ENCODE assay signal across 18 cellular contexts in genomic region chr12:128784030-128784770, GRCh38. TPM values are rescaled to one million over a fixed set of nuclear protein-coding genes. Genes with fewer than 3 reads are reported as not detected.
DNase-seq lines count a peak whose midpoint lies in the region; ATAC-seq, FAIRE-seq and TF ChIP-seq lines count a peak whose summit lies in the region.
"Had no signal": no experiment of that assay in that cellular context is flagged by ENCODE, and none has a peak within 500 bp of the region (broad histone marks: within the 10 kb centered on the region; RNA-seq: fewer than 3 reads in every experiment).

No MANE protein-coding gene starts in this region.

- DNase-seq in activated T-cell treated with anti-CD3 and anti-CD28 coated beads, Interleukin-2, amount 50 U/mL, for 72 hours: no peak
- DNase-seq in activated T-cell treated with anti-CD3 and anti-CD28 coated beads, Interleukin-2, amount 50 U/mL, for 48 hours: no peak
- DNase-seq in astrocyte (ENCODE audit: low read depth) (peak; percentile 18), kidney glomerular epithelial cell (lab: John Stamatoyannopoulos, UW) (peak; percentile 50), testis (peak; percentile 96), vagina (ENCODE audit: extremely low spot score in 2 of 2) (no peak), osteocyte (ENCODE audit: extremely low spot score, unreplicated experiment) (no peak), psoas muscle (no peak)
- DNase-seq: Calu3, GOT3, NCI-H1092, NCI-H2227 treated with DMSO at 0.1 percent for 48 hours, WERI-Rb-1 had no signal

- no peak for FAIRE-seq in astrocyte (lab: Jason Lieb, UNC)
- FAIRE-seq: colon had no signal

- H3K4me3 Mint-ChIP-seq in activated T-cell treated with anti-CD3 and anti-CD28 coated beads, Interleukin-2, amount 50 U/mL, for 72 hours: peak overlapping the region in 1 of 2 donors; percentile 6
- H3K4me3 Mint-ChIP-seq in astrocyte (ENCODE audit: unreplicated experiment) (no peak overlapping the region), osteocyte (ENCODE audit: unreplicated experiment) (no peak overlapping the region)
- H3K4me3 Mint-ChIP-seq: neural crest cell had no signal

- 52 to 59% methylated on average over 13 of the region's 13 CpGs for WGBS in testis, 2 donors
- WGBS in psoas muscle, 3 donors: 67 to 72% (median 70%) methylated on average over 13 of the region's 13 CpGs

- H3K4me3 ChIP-seq in astrocyte (ENCODE audit: insufficient read depth, low read depth, low read length) (no peak overlapping the region), testis (no peak overlapping the region), vagina (no peak overlapping the region), psoas muscle (no peak overlapping the region)
- H3K4me3 ChIP-seq: esophagus muscularis mucosa, skin epidermis had no signal

- H3K4me1 Mint-ChIP-seq in activated T-cell treated with anti-CD3 and anti-CD28 coated beads, Interleukin-2, amount 50 U/mL, for 72 hours (ENCODE audit: low read depth): peaks cover 21% of the 10 kb centered on the region
- H3K4me1 Mint-ChIP-seq in astrocyte (ENCODE audit: low read depth, unreplicated experiment): no peaks in the 10 kb centered on the region
- peaks cover 2% of the 10 kb centered on the region for H3K4me1 Mint-ChIP-seq in osteocyte (ENCODE audit: unreplicated experiment)
- H3K4me1 Mint-ChIP-seq: neural crest cell had no signal

- no peak for ATAC-seq in activated T-cell treated with anti-CD3 and anti-CD28 coated beads, Interleukin-2, amount 50 U/mL, for 72 hours (replicated peaks in 1 of 2)
- no peak for ATAC-seq in psoas muscle

- TF ChIP-seq POLR2A in testis (IDR thresholded peaks at IDR 0.05) (no peak), vagina (IDR thresholded peaks at IDR 0.05) (no peak)

- H3K9me3 Mint-ChIP-seq in activated T-cell treated with anti-CD3 and anti-CD28 coated beads, Interleukin-2, amount 50 U/mL, for 72 hours: no peaks in the 10 kb centered on the region
- H3K9me3 Mint-ChIP-seq in astrocyte (ENCODE audit: unreplicated experiment) (peaks cover 9% of the 10 kb centered on the region), osteocyte (ENCODE audit: unreplicated experiment) (no peaks in the 10 kb centered on the region)
- H3K9me3 Mint-ChIP-seq: activated naive CD4-positive, alpha-beta T cell treated with anti-CD3 and anti-CD28 coated beads, Interleukin-2, amount 50 U/mL, for 72 hours had no signal

- no peaks in the 10 kb centered on the region for H3K27me3 Mint-ChIP-seq in activated T-cell treated with anti-CD3 and anti-CD28 coated beads, Interleukin-2, amount 50 U/mL, for 72 hours (ENCODE audit: low read depth)
- peaks cover 2% of the 10 kb centered on the region for H3K27me3 Mint-ChIP-seq in astrocyte (ENCODE audit: low read depth, unreplicated experiment)
- no peaks in the 10 kb centered on the region for H3K27me3 Mint-ChIP-seq in osteocyte (ENCODE audit: unreplicated experiment)

- H3K36me3 Mint-ChIP-seq in activated T-cell treated with anti-CD3 and anti-CD28 coated beads, Interleukin-2, amount 50 U/mL, for 72 hours (ENCODE audit: insufficient read depth in 2 of 2): no peaks in the 10 kb centered on the region
- H3K36me3 Mint-ChIP-seq in astrocyte (ENCODE audit: low read depth, unreplicated experiment) (no peaks in the 10 kb centered on the region), osteocyte (ENCODE audit: unreplicated experiment) (no peaks in the 10 kb centered on the region)

- H3K27ac ChIP-seq in astrocyte (ENCODE audit: low read depth, low read length) (no peak overlapping the region), testis (peak overlapping the region in 1 of 2 donors; percentile 11), vagina (no peak overlapping the region), psoas muscle (no peak overlapping the region)
- H3K27ac ChIP-seq: esophagus muscularis mucosa, skin epidermis, WERI-Rb-1 had no signal

- H3K79me2 ChIP-seq in astrocyte (ENCODE audit: insufficient read depth, low read length): no peaks in the 10 kb centered on the region

- intact Hi-C loops in testis (cut with DNase I; ENCODE audit: low total_unique reads): no loop called here
- intact Hi-C loops in vagina (cut with DNase I): no loop called here
- intact Hi-C loops in psoas muscle (cut with DNase I): loop anchor here in 1 of 2 donors (10.0 kb wide), 1 partner anchor 151 kb away; no protein-coding TSS in a partner anchor

- TF ChIP-seq CTCF in astrocyte (IDR thresholded peaks at IDR 0.05; ENCODE audit: insufficient read depth, low read depth, low read length) (no peak), testis (IDR thresholded peaks at IDR 0.05) (no peak), vagina (IDR thresholded peaks at IDR 0.05) (no peak), osteocyte (IDR thresholded peaks at IDR 0.05) (no peak), psoas muscle (IDR thresholded peaks at IDR 0.05) (no peak)

- peak overlapping the region; percentile 51 for H3K27ac Mint-ChIP-seq in activated T-cell treated with anti-CD3 and anti-CD28 coated beads, Interleukin-2, amount 50 U/mL, for 72 hours
- H3K27ac Mint-ChIP-seq in astrocyte (ENCODE audit: unreplicated experiment): no peak overlapping the region
- H3K27ac Mint-ChIP-seq in osteocyte (ENCODE audit: unreplicated experiment): no peak overlapping the region

- no peaks in the 10 kb centered on the region for H3K9me3 ChIP-seq in astrocyte (ENCODE audit: insufficient read depth, low read depth, low read length)
- H3K9me3 ChIP-seq in testis: no peaks in the 10 kb centered on the region
- no peaks in the 10 kb centered on the region for H3K9me3 ChIP-seq in vagina
- no peaks in the 10 kb centered on the region for H3K9me3 ChIP-seq in psoas muscle

- H3K9ac ChIP-seq in astrocyte (ENCODE audit: low read length): peak overlapping the region; percentile 49

- H3K4me1 ChIP-seq in astrocyte (ENCODE audit: insufficient read depth, low read length) (peaks cover 12% of the 10 kb centered on the region), testis (peaks cover 5% of the 10 kb centered on the region), vagina (peaks cover 6% of the 10 kb centered on the region), psoas muscle (no peaks in the 10 kb centered on the region)
- H3K4me1 ChIP-seq: esophagus muscularis mucosa had no signal

- H3K36me3 ChIP-seq in astrocyte (ENCODE audit: insufficient read depth, low read length): no peaks in the 10 kb centered on the region
- H3K36me3 ChIP-seq in testis (ENCODE audit: low read depth, missing control alignments): no peaks in the 10 kb centered on the region
- no peaks in the 10 kb centered on the region for H3K36me3 ChIP-seq in vagina
- H3K36me3 ChIP-seq in psoas muscle (ENCODE audit: insufficient read depth in 1 of 2, low read depth in 1 of 2): no peaks in the 10 kb centered on the region
- H3K36me3 ChIP-seq: esophagus muscularis mucosa, WERI-Rb-1 had no signal

- peak overlapping the region; percentile 58 for H3K4me2 ChIP-seq in astrocyte (ENCODE audit: low read length)

- H3K27me3 ChIP-seq in astrocyte (ENCODE audit: insufficient read depth, low read length): no peaks in the 10 kb centered on the region
- H3K27me3 ChIP-seq in testis: no peaks in the 10 kb centered on the region
- H3K27me3 ChIP-seq in vagina: no peaks in the 10 kb centered on the region
- H3K27me3 ChIP-seq in psoas muscle (ENCODE audit: insufficient read depth in 3 of 3, low read length in 2 of 3): no peaks in the 10 kb centered on the region
- H3K27me3 ChIP-seq: esophagus muscularis mucosa had no signal

- H4K20me1 ChIP-seq in astrocyte (ENCODE audit: insufficient read depth, low read length): no peaks in the 10 kb centered on the region

- no peak overlapping the region for H2AFZ ChIP-seq in astrocyte (ENCODE audit: low read depth, low read length)

RNA-seq across cellular contexts. Expression of gene SLC15A4, which starts 39.6 kb away (rescaled TPM):
- 10 to 100 TPM; 19.4 to 19.8 TPM for total RNA-seq in activated T-cell treated with anti-CD3 and anti-CD28 coated beads, Interleukin-2, amount 50 U/mL, for 72 hours
- total RNA-seq in astrocyte (11.9 and 12.4 TPM in 2 replicates), testis (10 to 100 TPM; 81.3 to 83.7 TPM), vagina (36.1 TPM), osteocyte (29.3 and 34.3 TPM in 2 replicates), psoas muscle (10 to 100 TPM; 21.9 to 54.0 (median 31.9) TPM)
- polyA plus RNA-seq in testis (ENCODE audit: insufficient read depth, low read depth, low replicate concordance) (59.7 TPM), psoas muscle (10 to 100 TPM; 26.9 to 39.7 (median 30.2) TPM)

Comparison
In these comparisons a context has a peak if more than half of its experiments do, and no peak if none do; other contexts are left out.
1. DNase-seq: peak in astrocyte (single experiment), kidney glomerular epithelial cell (single experiment) and testis (single experiment); none in activated T-cell treated with anti-CD3 and anti-CD28 coated beads, Interleukin-2, amount 50 U/mL, for 72 hours (0 of 2), activated T-cell treated with anti-CD3 and anti-CD28 coated beads, Interleukin-2, amount 50 U/mL, for 48 hours (0 of 2), vagina (0 of 2), osteocyte (single experiment) and psoas muscle (0 of 2).